Comparison of ENCODE assay signal across 11 cellular contexts in the genomic region with DNA sequence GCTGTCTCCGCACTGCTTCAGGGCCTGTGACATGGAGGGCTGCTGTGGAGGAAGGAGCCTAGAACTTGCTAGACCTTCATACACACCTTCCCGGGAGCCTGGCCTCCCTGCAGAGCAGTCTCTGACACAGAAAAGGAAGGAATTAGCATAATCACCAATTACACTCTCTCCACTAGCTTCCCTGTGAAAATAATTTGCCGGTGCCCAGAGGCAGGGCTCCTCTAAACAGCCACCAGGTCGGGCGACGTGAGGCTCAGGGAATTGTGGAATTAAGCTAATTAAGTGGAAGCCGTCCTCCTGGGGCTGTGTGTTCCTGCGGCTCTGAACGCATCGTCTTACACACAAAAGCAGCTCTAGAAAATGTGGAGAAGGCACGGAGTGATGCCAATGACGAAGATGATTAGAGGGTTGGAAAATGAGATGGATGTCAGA.
DNase-seq lines count a peak whose midpoint lies in the region; TF ChIP-seq lines count a peak whose summit lies in the region.
"Had no signal": no experiment of that assay in that cellular context is flagged by ENCODE, and none has a peak within 500 bp of the region (broad histone marks: within the 10 kb centered on the region; RNA-seq: fewer than 3 reads in every experiment).

No MANE protein-coding gene starts in this region.

- whole genome bisulfite sequencing in stomach, 5 donors, result 64 to 71% (median 65%) methylated on average over 12 of the region's 12 CpGs

- intact Hi-C loops in stomach (cut with DNase I; ENCODE audit: low total_unique reads) (no loop called here), uterus (cut with DNase I; ENCODE audit: low total_unique reads) (no loop called here)

- H3K4me3 ChIP-seq in stomach (peak overlapping the region in 3 of 4 donors; percentile 32 to 36 (median 33)), uterus (no peak overlapping the region), MG63 (no peak overlapping the region)

- TF ChIP-seq POLR2A in stomach (IDR thresholded peaks at IDR 0.05) (no peak), uterus (IDR thresholded peaks at IDR 0.05) (no peak)

- H3K27me3 ChIP-seq in stomach (peaks cover 0 to 59% (median 30%) of the 10 kb centered on the region in 3 donors), uterus (no peaks in the 10 kb centered on the region), MG63 (no peaks in the 10 kb centered on the region)

- H3K36me3 ChIP-seq in stomach (no peaks in the 10 kb centered on the region), uterus (no peaks in the 10 kb centered on the region), MG63 (no peaks in the 10 kb centered on the region)
- H3K36me3 ChIP-seq: transverse colon had no signal

- no peak for TF ChIP-seq EP300 in stomach (IDR thresholded peaks at IDR 0.05)

- H3K4me1 ChIP-seq in stomach (peaks cover 8 to 22% (median 16%) of the 10 kb centered on the region in 4 donors), uterus (no peaks in the 10 kb centered on the region)

- DNase-seq in NCI-H2107 treated with DMSO at 0.1 percent for 48 hours (lab: John Stamatoyannopoulos, UW; ENCODE audit: unreplicated experiment) (peak; percentile 59), NCI-H2107 (lab: John Stamatoyannopoulos, UW) (no peak), NCI-H82 (lab: John Stamatoyannopoulos, UW) (peak; percentile 98), iPS-NIHi11 (ENCODE audit: low spot score) (peak; percentile 34), stomach (no peak), uterus (no peak), SIG-M5 (lab: John Stamatoyannopoulos, UW) (no peak), MG63 (no peak)
- DNase-seq: activated T-cell treated with anti-CD3 and anti-CD28 coated beads, Interleukin-2, amount 50 U/mL, for 72 hours; transverse colon had no signal

- TF ChIP-seq CTCF in stomach (IDR thresholded peaks at IDR 0.05), result no peak
- no peak for TF ChIP-seq CTCF in uterus (IDR thresholded peaks at IDR 0.05)

- H3K27ac ChIP-seq in stomach (no peak overlapping the region), uterus (no peak overlapping the region)
- H3K27ac ChIP-seq: 22Rv1, transverse colon had no signal

- no peaks in the 10 kb centered on the region for H3K9me3 ChIP-seq in stomach
- H3K9me3 ChIP-seq in uterus, result no peaks in the 10 kb centered on the region
- H3K9me3 ChIP-seq in MG63, result no peaks in the 10 kb centered on the region
- H3K9me3 ChIP-seq: transverse colon had no signal

Comparison
In these comparisons a context has a peak if more than half of its experiments do, and no peak if none do; other contexts are left out.
1. DNase-seq: peak in NCI-H2107 treated with DMSO at 0.1 percent for 48 hours (single experiment), NCI-H82 (single experiment) and iPS-NIHi11 (single experiment); none in NCI-H2107 (single experiment), stomach (single experiment), uterus (0 of 2), SIG-M5 (single experiment) and MG63 (single experiment).
2. H3K4me3 ChIP-seq: peak in stomach (3 of 4); none in uterus (0 of 2) and MG63 (single experiment).